ENCODE assay signal across 8 cellular contexts in the genomic region with DNA sequence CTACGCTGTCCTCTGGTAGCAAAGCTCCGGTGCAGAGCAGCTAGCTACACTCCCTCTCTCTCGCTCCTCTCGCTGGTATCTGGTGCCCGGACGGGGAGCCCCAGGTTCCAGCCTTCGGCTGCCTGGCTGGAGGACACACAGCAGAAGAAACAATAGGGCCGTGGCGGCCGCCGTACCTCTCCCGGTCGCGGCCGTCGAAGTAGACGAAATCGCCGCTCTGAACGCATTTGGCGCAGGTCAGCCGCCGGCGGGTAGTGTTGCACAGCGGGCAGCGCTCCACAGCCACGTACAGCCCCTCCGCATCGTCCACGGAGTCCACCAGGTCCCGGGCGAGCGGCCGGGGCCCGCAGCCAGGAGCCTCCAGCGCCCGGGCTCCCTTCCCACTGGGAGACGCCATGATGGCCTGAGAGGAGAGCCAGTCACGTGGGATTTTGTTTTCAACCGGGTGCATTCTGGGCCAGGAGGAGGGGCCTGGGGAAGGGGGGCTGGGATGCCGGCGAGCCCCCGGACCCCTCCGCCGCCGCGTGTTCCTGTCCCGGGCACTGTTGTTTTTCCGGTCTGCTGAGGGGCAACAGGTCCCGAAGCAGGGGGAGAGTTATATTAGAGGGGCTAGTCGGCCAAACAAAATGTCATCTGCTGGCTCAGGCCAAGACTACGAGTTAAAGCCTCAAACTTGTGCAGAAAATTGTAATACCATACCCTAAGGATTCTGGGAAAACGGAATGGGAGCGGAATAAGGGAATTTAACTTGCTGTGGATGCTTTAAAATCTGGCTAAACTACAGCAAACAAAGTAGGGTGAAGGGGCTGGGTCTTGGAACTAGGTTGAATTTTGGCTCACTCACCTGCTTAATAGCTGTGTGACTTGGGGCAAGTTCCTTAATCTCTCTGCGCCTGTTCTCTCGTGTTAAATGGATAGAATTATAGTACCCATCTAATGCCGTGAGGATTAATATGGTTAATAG. TPM values are rescaled to one million over a fixed set of nuclear protein-coding genes. Genes with fewer than 3 reads are reported as not detected.
DNase-seq lines count a peak whose midpoint lies in the region; ATAC-seq, FAIRE-seq and TF ChIP-seq lines count a peak whose summit lies in the region.

A gene with protein sequence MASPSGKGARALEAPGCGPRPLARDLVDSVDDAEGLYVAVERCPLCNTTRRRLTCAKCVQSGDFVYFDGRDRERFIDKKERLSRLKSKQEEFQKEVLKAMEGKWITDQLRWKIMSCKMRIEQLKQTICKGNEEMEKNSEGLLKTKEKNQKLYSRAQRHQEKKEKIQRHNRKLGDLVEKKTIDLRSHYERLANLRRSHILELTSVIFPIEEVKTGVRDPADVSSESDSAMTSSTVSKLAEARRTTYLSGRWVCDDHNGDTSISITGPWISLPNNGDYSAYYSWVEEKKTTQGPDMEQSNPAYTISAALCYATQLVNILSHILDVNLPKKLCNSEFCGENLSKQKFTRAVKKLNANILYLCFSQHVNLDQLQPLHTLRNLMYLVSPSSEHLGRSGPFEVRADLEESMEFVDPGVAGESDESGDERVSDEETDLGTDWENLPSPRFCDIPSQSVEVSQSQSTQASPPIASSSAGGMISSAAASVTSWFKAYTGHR (minus strand): TSS at position 405 of the 964 bp plus-strand sequence. CDS start 8 bp downstream, at position 397.

- DNase-seq in Ammon's horn (ENCODE audit: low spot score) (peak; percentile 86), NCI-H510A treated with DMSO at 0.1 percent for 48 hours (lab: John Stamatoyannopoulos, UW) (peak; percentile 78), dedifferentiated amniotic fluid mesenchymal stem cell (ENCODE audit: extremely low spot score) (peak; percentile 87), HepG2 (ENCODE audit: low spot score) (peak; percentile 82)
- DNase-seq in activated CD4-positive, alpha-beta T cell treated with anti-CD3 and anti-CD28 coated beads for 48 hours = peak; percentile 83
- DNase-seq in stimulated activated CD4-positive, alpha-beta T cell treated with anti-CD3 and anti-CD28 coated beads, Interleukin-2, amount 100 ng/mL, for 48 hours = peak; percentile 57 to 61

- peak; percentile 11; the same call in 1 of the 2 replicates for TF ChIP-seq CTCF in HepG2 (CRISPR knock-in tag; IDR thresholded peaks at IDR 0.05)

- WGBS in HepG2 (ENCODE audit: low lambda C conversion rate) = 1% methylated on average over 37 of the region's 57 CpGs

- TF ChIP-seq EP300 in HepG2 (IDR thresholded peaks at IDR 0.05; ENCODE audit: low read depth in 2 of 2, low read length in 2 of 2) (no peak), HepG2 (CRISPR knock-in tag; IDR thresholded peaks at IDR 0.05; ENCODE audit: borderline replicate concordance) (peak; percentile 29; the same call in 1 of the 2 replicates)

- H3K9me3 ChIP-seq in HepG2 (ENCODE audit: low read length) = no peaks in the 10 kb centered on the region

- H4K20me1 ChIP-seq in HepG2 (ENCODE audit: insufficient read depth, low read length) = no peaks in the 10 kb centered on the region

- H3K79me2 ChIP-seq in HepG2 (ENCODE audit: insufficient read depth, low read length) = peaks cover 39% of the 10 kb centered on the region

- peak within 1 kb of the TSS; percentile 74 for H3K27ac ChIP-seq in HepG2 (ENCODE audit: extremely low read length, insufficient read depth, low read length)

- peak; percentile 25; the same call in 1 of the 2 replicates for TF ChIP-seq RAD21 in HepG2 (CRISPR knock-in tag; IDR thresholded peaks at IDR 0.05)

- intact Hi-C loops in HepG2 (cut with micrococcal nuclease; ENCODE audit: unreplicated experiment) = no loop called here

- TSS peak; percentile 99 for BruUV-seq in HepG2 (replicated peaks; lab: Mats Ljungman, UMichigan)

- H2AFZ ChIP-seq in HepG2 (ENCODE audit: low read length) = peak within 1 kb of the TSS; percentile 97

- in situ Hi-C loops in HepG2 (cut with HindIII; ENCODE audit: extremely low pct_ligation_motif_present, low pct_unique_long_range_greater_than_20kb) = loop anchor here (5.0 kb wide), 1 partner anchor 139 kb away; a partner anchor contains a TSS

- FAIRE-seq in HepG2 (lab: Jason Lieb, UNC) = no peak

- ATAC-seq in GM19043 (IDR thresholded peaks at IDR 0.05; ENCODE audit: low read depth, unreplicated experiment) (peak; percentile 92), HG03378 (IDR thresholded peaks at IDR 0.05; ENCODE audit: unreplicated experiment) (peak; percentile 90), HepG2 (peak; percentile 99)

- peaks cover 28% of the 10 kb centered on the region for H3K4me1 ChIP-seq in HepG2 (ENCODE audit: insufficient read depth, low read length)

- CTCF ChIA-PET in HepG2 (lab: Yijun Ruan, JAX; ENCODE audit: low intra/inter-chr PET ratio, low total read pairs) = no interaction called here

- peak within 1 kb of the TSS; percentile 97 for H3K4me2 ChIP-seq in HepG2 (ENCODE audit: low read depth, low read length)

- TF ChIP-seq POLR2A in HepG2 (IDR thresholded peaks at IDR 0.05; ENCODE audit: insufficient read depth in 1 of 2, low read depth in 2 of 2, low read length in 2 of 2) = peak; percentile 70 to 82

- no peaks in the 10 kb centered on the region; a peak in 2 of 5 replicates for H3K27me3 ChIP-seq in HepG2 (ENCODE audit: control insufficient read depth in 1 of 2, insufficient read depth in 2 of 2, low read length in 2 of 2)

- POLR2A ChIA-PET in HepG2 (lab: Yijun Ruan, JAX) = no interaction called here

- peaks cover 2 to 4% of the 10 kb centered on the region in 2 experiments; a peak in 2 of 5 replicates for H3K36me3 ChIP-seq in HepG2 (replicated peaks in 1 of 2; ENCODE audit: control insufficient read depth in 1 of 2, insufficient read depth in 2 of 2, low read length in 2 of 2)

- peak within 1 kb of the TSS; percentile 90 for H3K9ac ChIP-seq in HepG2 (ENCODE audit: insufficient read depth, low read depth, low read length)

- H3K4me3 ChIP-seq in HepG2 (replicated peaks in 1 of 3; ENCODE audit: insufficient read depth in 1 of 3, low read depth in 2 of 3, low read length in 3 of 3) = peak within 1 kb of the TSS; percentile 92 to 97 (median 96)

TF ChIP-seq in HepG2, 621 proteins besides CTCF, POLR2A, EP300 and RAD21 (continues in another document):
- TF ChIP-seq, protein P1, sequence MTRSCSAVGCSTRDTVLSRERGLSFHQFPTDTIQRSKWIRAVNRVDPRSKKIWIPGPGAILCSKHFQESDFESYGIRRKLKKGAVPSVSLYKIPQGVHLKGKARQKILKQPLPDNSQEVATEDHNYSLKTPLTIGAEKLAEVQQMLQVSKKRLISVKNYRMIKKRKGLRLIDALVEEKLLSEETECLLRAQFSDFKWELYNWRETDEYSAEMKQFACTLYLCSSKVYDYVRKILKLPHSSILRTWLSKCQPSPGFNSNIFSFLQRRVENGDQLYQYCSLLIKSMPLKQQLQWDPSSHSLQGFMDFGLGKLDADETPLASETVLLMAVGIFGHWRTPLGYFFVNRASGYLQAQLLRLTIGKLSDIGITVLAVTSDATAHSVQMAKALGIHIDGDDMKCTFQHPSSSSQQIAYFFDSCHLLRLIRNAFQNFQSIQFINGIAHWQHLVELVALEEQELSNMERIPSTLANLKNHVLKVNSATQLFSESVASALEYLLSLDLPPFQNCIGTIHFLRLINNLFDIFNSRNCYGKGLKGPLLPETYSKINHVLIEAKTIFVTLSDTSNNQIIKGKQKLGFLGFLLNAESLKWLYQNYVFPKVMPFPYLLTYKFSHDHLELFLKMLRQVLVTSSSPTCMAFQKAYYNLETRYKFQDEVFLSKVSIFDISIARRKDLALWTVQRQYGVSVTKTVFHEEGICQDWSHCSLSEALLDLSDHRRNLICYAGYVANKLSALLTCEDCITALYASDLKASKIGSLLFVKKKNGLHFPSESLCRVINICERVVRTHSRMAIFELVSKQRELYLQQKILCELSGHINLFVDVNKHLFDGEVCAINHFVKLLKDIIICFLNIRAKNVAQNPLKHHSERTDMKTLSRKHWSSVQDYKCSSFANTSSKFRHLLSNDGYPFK (CRISPR knock-in tag; IDR thresholded peaks at IDR 0.05; ENCODE audit: borderline replicate concordance) = peak; percentile 95
- TF ChIP-seq, protein P2, sequence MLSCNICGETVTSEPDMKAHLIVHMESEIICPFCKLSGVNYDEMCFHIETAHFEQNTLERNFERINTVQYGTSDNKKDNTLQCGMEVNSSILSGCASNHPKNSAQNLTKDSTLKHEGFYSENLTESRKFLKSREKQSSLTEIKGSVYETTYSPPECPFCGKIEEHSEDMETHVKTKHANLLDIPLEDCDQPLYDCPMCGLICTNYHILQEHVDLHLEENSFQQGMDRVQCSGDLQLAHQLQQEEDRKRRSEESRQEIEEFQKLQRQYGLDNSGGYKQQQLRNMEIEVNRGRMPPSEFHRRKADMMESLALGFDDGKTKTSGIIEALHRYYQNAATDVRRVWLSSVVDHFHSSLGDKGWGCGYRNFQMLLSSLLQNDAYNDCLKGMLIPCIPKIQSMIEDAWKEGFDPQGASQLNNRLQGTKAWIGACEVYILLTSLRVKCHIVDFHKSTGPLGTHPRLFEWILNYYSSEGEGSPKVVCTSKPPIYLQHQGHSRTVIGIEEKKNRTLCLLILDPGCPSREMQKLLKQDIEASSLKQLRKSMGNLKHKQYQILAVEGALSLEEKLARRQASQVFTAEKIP (CRISPR knock-in tag; IDR thresholded peaks at IDR 0.05; ENCODE audit: borderline replicate concordance) = no peak
- TF ChIP-seq ZNF790 (CRISPR knock-in tag; IDR thresholded peaks at IDR 0.05; ENCODE audit: borderline replicate concordance) = no peak

RNA-seq across cellular contexts. Expression of the gene that starts here (rescaled TPM):
- total RNA-seq in HepG2 (2016; rRNA removed; fragmentation: Illumina TruSeq; extraction: Trizol) = 9.1 and 9.9 TPM in 2 replicates
- total RNA-seq in HepG2 (2016; cell fraction: cytosol; rRNA removed; fragmentation: Illumina TruSeq; extraction: Trizol; ENCODE audit: low read depth) = 1.7 and 1.9 TPM in 2 replicates
- total RNA-seq in HepG2 (2016; cell fraction: insoluble cytoplasmic fraction; rRNA removed; fragmentation: Illumina TruSeq; extraction: Trizol) = 9.5 and 11.3 TPM in 2 replicates
- total RNA-seq in HepG2 (2016; cell fraction: membrane; rRNA removed; fragmentation: Illumina TruSeq; extraction: Trizol) = 4.6 and 5.4 TPM in 2 replicates
- 10.3 and 13.4 TPM in 2 replicates for total RNA-seq in HepG2 (2016; cell fraction: nucleus; rRNA removed; fragmentation: Illumina TruSeq; extraction: Trizol)
- 6.2 and 7.2 TPM in 2 replicates for polyA plus RNA-seq in HepG2 (2011; rRNA removed)
- polyA plus RNA-seq in HepG2 (2011; cell fraction: cytosol; rRNA removed) = 2.5 and 3.1 TPM in 2 replicates
- polyA plus RNA-seq in HepG2 (2011; cell fraction: nucleus; rRNA removed) = 13.5 and 13.6 TPM in 2 replicates
- polyA plus RNA-seq in HepG2 (2012) = 4.9 and 6.8 TPM in 2 replicates
- polyA plus RNA-seq in HepG2 (2016; cell fraction: cytosol; fragmentation: Illumina TruSeq; extraction: Trizol; ENCODE audit: low read depth) = 0.62 and 0.65 TPM in 2 replicates
- 6.5 and 7.1 TPM in 2 replicates for polyA plus RNA-seq in HepG2 (2016; cell fraction: insoluble cytoplasmic fraction; fragmentation: Illumina TruSeq; extraction: Trizol; ENCODE audit: low read depth)
- polyA plus RNA-seq in HepG2 (2016; cell fraction: membrane; fragmentation: Illumina TruSeq; extraction: Trizol; ENCODE audit: low read depth) = 1.6 and 1.8 TPM in 2 replicates
- polyA plus RNA-seq in HepG2 (2016; cell fraction: nucleus; fragmentation: Illumina TruSeq; extraction: Trizol; ENCODE audit: insufficient read depth, low read depth) = 22.2 and 22.7 TPM in 2 replicates
- 7.4 and 8.6 TPM in 2 replicates for polyA minus RNA-seq in HepG2 (2011; rRNA and poly(A)+ RNA removed; ENCODE audit: low replicate concordance)
- polyA minus RNA-seq in HepG2 (2011; cell fraction: cytosol; rRNA and poly(A)+ RNA removed) = 5.1 and 6.0 TPM in 2 replicates
- polyA minus RNA-seq in HepG2 (2011; cell fraction: nucleus; rRNA and poly(A)+ RNA removed) = 12.6 and 12.9 TPM in 2 replicates

Comparison
In these comparisons a context has a peak if more than half of its experiments do, and no peak if none do; other contexts are left out.
1. Peak in every context shown above with its lines: DNase-seq, ATAC-seq, H3K4me3 ChIP-seq and H3K27ac ChIP-seq.